1 cellular context compared by ENCODE assay signal in the genomic region with DNA sequence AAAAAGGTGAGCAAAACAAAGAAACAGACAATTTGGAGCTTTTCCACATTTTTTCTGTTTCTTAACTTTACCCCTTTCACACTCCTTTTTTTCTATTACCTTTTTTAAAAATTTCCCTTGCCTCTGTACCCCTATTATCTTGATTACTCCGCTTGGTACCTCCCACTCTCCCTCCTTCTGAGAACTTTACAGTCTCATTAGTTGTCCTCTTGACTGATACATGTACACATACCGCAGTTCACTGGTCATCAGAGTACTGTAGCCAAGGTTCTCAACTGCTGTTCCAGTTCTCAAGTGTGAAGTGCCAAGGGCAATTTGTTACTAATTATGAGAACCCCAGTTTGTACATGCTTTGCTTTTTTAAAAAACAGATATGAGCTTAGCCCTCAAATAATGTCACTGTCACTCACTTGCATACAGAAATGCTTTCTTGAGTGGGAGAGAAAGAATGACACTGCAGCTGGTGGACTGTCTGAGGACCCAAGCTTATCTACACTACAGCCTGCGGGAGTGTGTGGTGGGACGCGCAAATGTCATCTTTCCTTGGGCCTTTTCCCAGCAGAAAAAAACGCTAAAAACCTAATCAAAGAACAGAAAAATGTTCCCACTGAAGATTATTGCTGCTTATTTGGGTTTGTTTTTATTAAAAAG.
TF ChIP-seq lines count a peak whose summit lies in the region.

No MANE protein-coding gene starts in this region.

TF ChIP-seq in IMR-90, 13 proteins besides CTCF, POLR2A, EP300 and RAD21 (continued from another document):
- TF ChIP-seq, protein P1, sequence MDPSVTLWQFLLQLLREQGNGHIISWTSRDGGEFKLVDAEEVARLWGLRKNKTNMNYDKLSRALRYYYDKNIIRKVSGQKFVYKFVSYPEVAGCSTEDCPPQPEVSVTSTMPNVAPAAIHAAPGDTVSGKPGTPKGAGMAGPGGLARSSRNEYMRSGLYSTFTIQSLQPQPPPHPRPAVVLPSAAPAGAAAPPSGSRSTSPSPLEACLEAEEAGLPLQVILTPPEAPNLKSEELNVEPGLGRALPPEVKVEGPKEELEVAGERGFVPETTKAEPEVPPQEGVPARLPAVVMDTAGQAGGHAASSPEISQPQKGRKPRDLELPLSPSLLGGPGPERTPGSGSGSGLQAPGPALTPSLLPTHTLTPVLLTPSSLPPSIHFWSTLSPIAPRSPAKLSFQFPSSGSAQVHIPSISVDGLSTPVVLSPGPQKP (IDR thresholded peaks at IDR 0.05; ENCODE audit: borderline replicate concordance, low read depth, low read length) = no peak
- TF ChIP-seq, protein P2, sequence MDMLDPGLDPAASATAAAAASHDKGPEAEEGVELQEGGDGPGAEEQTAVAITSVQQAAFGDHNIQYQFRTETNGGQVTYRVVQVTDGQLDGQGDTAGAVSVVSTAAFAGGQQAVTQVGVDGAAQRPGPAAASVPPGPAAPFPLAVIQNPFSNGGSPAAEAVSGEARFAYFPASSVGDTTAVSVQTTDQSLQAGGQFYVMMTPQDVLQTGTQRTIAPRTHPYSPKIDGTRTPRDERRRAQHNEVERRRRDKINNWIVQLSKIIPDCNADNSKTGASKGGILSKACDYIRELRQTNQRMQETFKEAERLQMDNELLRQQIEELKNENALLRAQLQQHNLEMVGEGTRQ (IDR thresholded peaks at IDR 0.05; ENCODE audit: low read depth, low read length) = no peak
TF ChIP-seq in IMR-90: peak in this region for 0.
